Comparison of ENCODE assay signal across 8 cellular contexts in the genomic region with DNA sequence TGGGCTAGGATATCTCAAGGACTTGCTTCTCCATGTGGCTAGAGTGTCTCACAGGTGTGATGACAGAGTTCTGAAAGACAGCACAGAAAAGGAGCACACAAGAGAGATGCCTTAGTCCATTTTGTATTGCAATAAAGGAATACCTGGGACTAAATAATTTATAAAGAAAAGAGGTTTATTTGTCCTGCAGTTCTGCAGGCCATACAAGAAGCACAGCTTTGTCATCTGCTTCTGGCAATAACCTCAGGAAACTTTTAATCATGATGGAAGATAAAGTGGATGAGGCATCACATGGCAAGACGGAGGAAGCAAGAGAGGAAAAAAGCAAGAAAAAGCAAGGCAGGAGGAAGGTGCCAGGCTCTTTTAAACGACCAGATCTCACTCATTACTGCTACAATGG.
"Had no signal": no experiment of that assay in that cellular context is flagged by ENCODE, and none has a peak within 500 bp of the region (broad histone marks: within the 10 kb centered on the region; RNA-seq: fewer than 3 reads in every experiment).

No MANE protein-coding gene starts in this region.

- H3K4me2 ChIP-seq: KMS-11 had no signal

- H3K4me3 Mint-ChIP-seq: IgD-negative memory B cell had no signal

- FAIRE-seq: HepG2, HTR-8/SVneo had no signal

- H3K27ac Mint-ChIP-seq: IgD-negative memory B cell had no signal

- H3K27me3 Mint-ChIP-seq: IgD-negative memory B cell had no signal

- DNase-seq: IMR-90, KBM-7, KG1 had no signal

- H3K27ac ChIP-seq: HL-60, KMS-11 had no signal

- H3K9ac ChIP-seq: KMS-11 had no signal

- H3K9me3 Mint-ChIP-seq: IgD-negative memory B cell had no signal

- H3K4me1 Mint-ChIP-seq: IgD-negative memory B cell had no signal

- ATAC-seq: HepG2 had no signal
